1 cellular context compared by ENCODE assay signal in genomic region chr14:26870722-26871121, GRCh38.
TF ChIP-seq lines count a peak whose summit lies in the region.

No MANE protein-coding gene starts in this region.

TF ChIP-seq in GM23338, 12 proteins besides CTCF, POLR2A, EP300 and RAD21 (continued from another document):
- TF ChIP-seq, protein P1, sequence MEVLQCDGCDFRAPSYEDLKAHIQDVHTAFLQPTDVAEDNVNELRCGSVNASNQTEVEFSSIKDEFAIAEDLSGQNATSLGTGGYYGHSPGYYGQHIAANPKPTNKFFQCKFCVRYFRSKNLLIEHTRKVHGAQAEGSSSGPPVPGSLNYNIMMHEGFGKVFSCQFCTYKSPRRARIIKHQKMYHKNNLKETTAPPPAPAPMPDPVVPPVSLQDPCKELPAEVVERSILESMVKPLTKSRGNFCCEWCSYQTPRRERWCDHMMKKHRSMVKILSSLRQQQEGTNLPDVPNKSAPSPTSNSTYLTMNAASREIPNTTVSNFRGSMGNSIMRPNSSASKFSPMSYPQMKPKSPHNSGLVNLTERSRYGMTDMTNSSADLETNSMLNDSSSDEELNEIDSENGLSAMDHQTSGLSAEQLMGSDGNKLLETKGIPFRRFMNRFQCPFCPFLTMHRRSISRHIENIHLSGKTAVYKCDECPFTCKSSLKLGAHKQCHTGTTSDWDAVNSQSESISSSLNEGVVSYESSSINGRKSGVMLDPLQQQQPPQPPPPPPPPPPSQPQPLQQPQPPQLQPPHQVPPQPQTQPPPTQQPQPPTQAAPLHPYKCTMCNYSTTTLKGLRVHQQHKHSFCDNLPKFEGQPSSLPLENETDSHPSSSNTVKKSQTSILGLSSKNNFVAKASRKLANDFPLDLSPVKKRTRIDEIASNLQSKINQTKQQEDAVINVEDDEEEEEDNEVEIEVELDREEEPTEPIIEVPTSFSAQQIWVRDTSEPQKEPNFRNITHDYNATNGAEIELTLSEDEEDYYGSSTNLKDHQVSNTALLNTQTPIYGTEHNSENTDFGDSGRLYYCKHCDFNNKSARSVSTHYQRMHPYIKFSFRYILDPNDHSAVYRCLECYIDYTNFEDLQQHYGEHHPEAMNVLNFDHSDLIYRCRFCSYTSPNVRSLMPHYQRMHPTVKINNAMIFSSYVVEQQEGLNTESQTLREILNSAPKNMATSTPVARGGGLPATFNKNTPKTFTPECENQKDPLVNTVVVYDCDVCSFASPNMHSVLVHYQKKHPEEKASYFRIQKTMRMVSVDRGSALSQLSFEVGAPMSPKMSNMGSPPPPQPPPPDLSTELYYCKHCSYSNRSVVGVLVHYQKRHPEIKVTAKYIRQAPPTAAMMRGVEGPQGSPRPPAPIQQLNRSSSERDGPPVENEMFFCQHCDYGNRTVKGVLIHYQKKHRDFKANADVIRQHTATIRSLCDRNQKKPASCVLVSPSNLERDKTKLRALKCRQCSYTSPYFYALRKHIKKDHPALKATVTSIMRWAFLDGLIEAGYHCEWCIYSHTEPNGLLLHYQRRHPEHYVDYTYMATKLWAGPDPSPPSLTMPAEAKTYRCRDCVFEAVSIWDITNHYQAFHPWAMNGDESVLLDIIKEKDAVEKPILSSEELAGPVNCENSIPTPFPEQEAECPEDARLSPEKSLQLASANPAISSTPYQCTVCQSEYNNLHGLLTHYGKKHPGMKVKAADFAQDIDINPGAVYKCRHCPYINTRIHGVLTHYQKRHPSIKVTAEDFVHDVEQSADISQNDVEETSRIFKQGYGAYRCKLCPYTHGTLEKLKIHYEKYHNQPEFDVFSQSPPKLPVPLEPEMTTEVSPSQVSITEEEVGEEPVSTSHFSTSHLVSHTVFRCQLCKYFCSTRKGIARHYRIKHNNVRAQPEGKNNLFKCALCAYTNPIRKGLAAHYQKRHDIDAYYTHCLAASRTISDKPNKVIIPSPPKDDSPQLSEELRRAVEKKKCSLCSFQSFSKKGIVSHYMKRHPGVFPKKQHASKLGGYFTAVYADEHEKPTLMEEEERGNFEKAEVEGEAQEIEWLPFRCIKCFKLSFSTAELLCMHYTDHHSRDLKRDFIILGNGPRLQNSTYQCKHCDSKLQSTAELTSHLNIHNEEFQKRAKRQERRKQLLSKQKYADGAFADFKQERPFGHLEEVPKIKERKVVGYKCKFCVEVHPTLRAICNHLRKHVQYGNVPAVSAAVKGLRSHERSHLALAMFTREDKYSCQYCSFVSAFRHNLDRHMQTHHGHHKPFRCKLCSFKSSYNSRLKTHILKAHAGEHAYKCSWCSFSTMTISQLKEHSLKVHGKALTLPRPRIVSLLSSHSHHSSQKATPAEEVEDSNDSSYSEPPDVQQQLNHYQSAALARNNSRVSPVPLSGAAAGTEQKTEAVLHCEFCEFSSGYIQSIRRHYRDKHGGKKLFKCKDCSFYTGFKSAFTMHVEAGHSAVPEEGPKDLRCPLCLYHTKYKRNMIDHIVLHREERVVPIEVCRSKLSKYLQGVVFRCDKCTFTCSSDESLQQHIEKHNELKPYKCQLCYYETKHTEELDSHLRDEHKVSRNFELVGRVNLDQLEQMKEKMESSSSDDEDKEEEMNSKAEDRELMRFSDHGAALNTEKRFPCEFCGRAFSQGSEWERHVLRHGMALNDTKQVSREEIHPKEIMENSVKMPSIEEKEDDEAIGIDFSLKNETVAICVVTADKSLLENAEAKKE (CRISPR knock-in tag; IDR thresholded peaks at IDR 0.05): no peak
- no peak for TF ChIP-seq EZH2phosphoT487 (IDR thresholded peaks at IDR 0.05; ENCODE audit: unreplicated experiment)
- TF ChIP-seq ZNF331 (CRISPR knock-in tag; IDR thresholded peaks at IDR 0.05; ENCODE audit: low read depth): no peak
- no peak for TF ChIP-seq ZNF114 (CRISPR knock-in tag; IDR thresholded peaks at IDR 0.05)
